In genomic region chr16:2145843-2146242, GRCh38 we compare ENCODE assay signal across 1 cellular context.
TF ChIP-seq lines count a peak whose summit lies in the region.

No MANE protein-coding gene starts in this region.

TF ChIP-seq in SK-N-SH, 30 proteins besides CTCF, POLR2A, EP300 and RAD21 (continued from another document):
- TF ChIP-seq TAF1 (IDR thresholded peaks at IDR 0.05; ENCODE audit: borderline replicate concordance, low read depth, low read length), result no peak
- no peak for TF ChIP-seq SMC3 (IDR thresholded peaks at IDR 0.05; ENCODE audit: low read depth, low read length)
- no peak for TF ChIP-seq ZBTB33 (IDR thresholded peaks at IDR 0.05; ENCODE audit: borderline replicate concordance, low read depth)
- TF ChIP-seq CHD2 (IDR thresholded peaks at IDR 0.05; ENCODE audit: low read length, partially characterized antibody), result no peak
